ENCODE assay signal across 8 cellular contexts in the genomic region with DNA sequence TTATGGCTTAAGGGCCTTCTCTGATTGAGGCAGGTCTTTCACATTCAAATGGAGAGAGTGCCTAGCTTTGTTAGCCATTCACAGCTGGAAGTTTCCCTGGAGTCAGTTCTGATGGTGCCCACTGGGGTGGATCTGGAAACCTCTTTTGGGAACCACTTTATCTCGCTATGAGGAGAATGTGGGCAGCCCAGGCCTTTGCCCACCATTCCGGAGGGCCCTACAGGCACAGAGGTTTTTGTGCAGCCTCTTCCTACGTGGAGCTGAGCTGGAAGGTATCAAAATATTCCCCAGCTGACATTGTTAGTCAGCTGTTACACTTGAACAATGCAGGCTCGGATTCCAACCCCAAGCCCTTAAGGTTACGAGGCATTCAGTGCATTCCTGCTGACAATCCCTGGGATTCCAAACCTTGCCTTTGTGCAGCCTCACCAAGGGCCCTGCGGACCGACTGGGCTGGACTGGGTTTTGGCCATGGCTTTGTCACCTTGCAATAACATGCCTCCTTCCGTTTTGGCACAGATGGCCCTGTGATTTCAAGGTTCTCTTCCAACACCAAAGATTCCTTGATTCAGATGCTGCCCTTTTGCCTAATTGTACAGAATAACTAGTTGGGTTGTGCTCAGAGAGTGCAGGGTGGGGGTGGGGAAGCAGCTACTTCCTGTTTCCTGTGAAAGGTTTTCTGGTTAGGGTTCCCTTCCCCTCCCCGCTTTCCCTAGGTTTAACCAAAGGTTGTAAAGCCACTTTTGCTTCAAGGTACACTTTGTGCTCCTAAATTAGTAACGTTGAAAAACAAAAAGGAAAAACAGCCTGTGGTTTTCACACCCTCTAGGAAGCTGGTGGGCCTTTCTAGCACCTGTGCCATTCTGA. TPM values are rescaled to one million over a fixed set of nuclear protein-coding genes. Genes with fewer than 3 reads are reported as not detected.
DNase-seq lines count a peak whose midpoint lies in the region; ATAC-seq, FAIRE-seq and TF ChIP-seq lines count a peak whose summit lies in the region.

No MANE protein-coding gene starts in this region.

- H3K27ac ChIP-seq in A549 (peak overlapping the region in 1 of 2 experiments; percentile 63; a peak in 3 of 6 replicates), H1 (ENCODE audit: low read depth, low read length) (peak overlapping the region; percentile 82), transverse colon (peak overlapping the region; percentile 88 to 93 (median 88))

- H2BK12ac ChIP-seq in H1 (ENCODE audit: low read depth, low read length): peak overlapping the region; percentile 73

- H2BK15ac ChIP-seq in H1 (ENCODE audit: low read length): no peak overlapping the region

- H3K27me3 Mint-ChIP-seq in WTC11 (ENCODE audit: low read depth): no peaks in the 10 kb centered on the region
- no peaks in the 10 kb centered on the region for H3K27me3 Mint-ChIP-seq in memory B cell

- no peaks in the 10 kb centered on the region for H3K9me3 Mint-ChIP-seq in WTC11
- no peaks in the 10 kb centered on the region for H3K9me3 Mint-ChIP-seq in memory B cell

- intact Hi-C loops in transverse colon (cut with DNase I; ENCODE audit: low total_unique reads): loop anchor here (10.0 kb wide), 1 partner anchor 47 kb away; no protein-coding TSS in a partner anchor

- H3K4me1 Mint-ChIP-seq in WTC11 (peaks cover 43% of the 10 kb centered on the region), memory B cell (peaks cover 18% of the 10 kb centered on the region)

- no peak overlapping the region for H4K8ac ChIP-seq in H1 (ENCODE audit: extremely low read depth, insufficient read depth, low read length)

- H3K36me3 Mint-ChIP-seq in WTC11: peaks cover 65% of the 10 kb centered on the region
- peaks cover 21% of the 10 kb centered on the region for H3K36me3 Mint-ChIP-seq in memory B cell

- H2AK5ac ChIP-seq in H1 (ENCODE audit: low read depth, low read length): peak overlapping the region; percentile 72

- peak overlapping the region; percentile 89 for H3K18ac ChIP-seq in H1 (ENCODE audit: extremely low read depth, low read length)

- no peak overlapping the region for H3K23ac ChIP-seq in H1 (ENCODE audit: insufficient read length)

- H3K79me2 ChIP-seq in H1 (ENCODE audit: control insufficient read depth in 1 of 2, insufficient read depth in 2 of 2, low read length in 2 of 2): peaks cover 6 to 47% of the 10 kb centered on the region in 2 experiments; a peak in 3 of 4 replicates

- H3K79me1 ChIP-seq in H1 (ENCODE audit: low read depth, low read length): no peaks in the 10 kb centered on the region; the same call in 1 of the 2 replicates

- H4K5ac ChIP-seq in H1 (ENCODE audit: insufficient read length, low read depth, low read length): peak overlapping the region; percentile 60

- no peak overlapping the region for H3K14ac ChIP-seq in H1 (ENCODE audit: insufficient read length)

- TF ChIP-seq POLR2A in A549 (IDR thresholded peaks at IDR 0.05; ENCODE audit: low read length) (no peak), H1 (IDR thresholded peaks at IDR 0.05; ENCODE audit: control extremely low read depth in 1 of 2, low read depth in 2 of 2, low read length in 2 of 2) (peak in 1 of 2 experiments; percentile 18; a peak in 1 of 3 replicates), transverse colon (IDR thresholded peaks at IDR 0.05) (no peak)

- no peak overlapping the region for H3K4me3 ChIP-seq in A549
- peak overlapping the region in 2 of 4 experiments; percentile 32 to 36; a peak in 4 of 8 replicates for H3K4me3 ChIP-seq in H1 (ENCODE audit: extremely low read depth in 1 of 4, insufficient read depth in 2 of 4, low read depth in 3 of 4, low read length in 4 of 4)
- peak overlapping the region in 1 of 4 donors; percentile 27 for H3K4me3 ChIP-seq in transverse colon

- peaks cover 29% of the 10 kb centered on the region for H3K4me1 ChIP-seq in A549
- peaks cover 13 to 21% (median 19%) of the 10 kb centered on the region in 4 experiments for H3K4me1 ChIP-seq in H1 (replicated peaks in 1 of 4; ENCODE audit: control insufficient read depth in 3 of 4, insufficient read depth in 4 of 4, low read length in 3 of 4)
- H3K4me1 ChIP-seq in transverse colon: peaks cover 34 to 67% (median 59%) of the 10 kb centered on the region in 4 donors

- POLR2A ChIA-PET in A549 (lab: Yijun Ruan, JAX): interaction anchor here (1.5 to 2.2 kb wide), 2 partner anchors 68 to 87 kb away, joined by 7 to 10 read pairs; no protein-coding TSS in a partner anchor
- POLR2A ChIA-PET in WTC11 (lab: Charles Lee): interaction anchor here (0.6 to 1.6 kb wide), 9 partner anchors 15 to 272 kb away, joined by 3 to 10 read pairs (median 4); partner anchors contain the start of gene ZC3H4
- POLR2A ChIA-PET in H1 (lab: Charles Lee; ENCODE audit: partially characterized antibody): interaction anchor here (0.7 to 9.1 kb wide), 24 partner anchors 9 to 369 kb away, joined by 3 to 98 read pairs (median 5); partner anchors contain the start of genes CCDC9, SAE1, SLC1A5 and ZC3H4

- H3K27ac Mint-ChIP-seq in WTC11 (peak overlapping the region; percentile 99), memory B cell (peak overlapping the region; percentile 84)

- TF ChIP-seq EP300 in A549 (IDR thresholded peaks at IDR 0.05): no peak
- no peak for TF ChIP-seq EP300 in H1 (IDR thresholded peaks at IDR 0.05; ENCODE audit: borderline replicate concordance in 1 of 2, low read depth in 2 of 2, low read length in 2 of 2)
- no peak for TF ChIP-seq EP300 in transverse colon (IDR thresholded peaks at IDR 0.05; ENCODE audit: low read depth)

- WGBS in A549 (ENCODE audit: missing lambda C conversion rate): 76% methylated on average over 10 of the region's 10 CpGs
- WGBS in H1 (ENCODE audit: extremely low coverage in 1 of 2, insufficient coverage in 1 of 2, insufficient read length in 1 of 2, insufficient replicate concordance in 2 of 2, low coverage in 1 of 2, low lambda C conversion rate in 2 of 2, missing lambda C conversion rate in 1 of 2), 2 experiments: 16% methylated on average over 10 of the region's 10 CpGs; no CpG with 5 or more reads in 1 of the 2 experiments
- WGBS in transverse colon (ENCODE audit: low coverage in 1 of 2), 2 donors: 18 to 32% methylated on average over 4 to 10 of the region's 10 CpGs

- FAIRE-seq in A549 (lab: Jason Lieb, UNC) (no peak), H1 (lab: Jason Lieb, UNC) (peak; percentile 95)

- H3K4me2 ChIP-seq in A549 (peak overlapping the region; percentile 5; the same call in 1 of the 3 replicates), H1 (ENCODE audit: insufficient read depth in 1 of 2, low read depth in 2 of 2, low read length in 2 of 2) (peak overlapping the region; percentile 69)

- DNase-seq in A549 (ENCODE audit: low read depth in 1 of 2, low spot score in 1 of 2) (no peak), HCEC 1CT (peak; percentile 64), WTC11 (ENCODE audit: low spot score) (peak; percentile 72), H1 (ENCODE audit: low read depth in 1 of 2, low spot score in 2 of 2) (peak; percentile 66 to 67), memory B cell (ENCODE audit: low spot score in 2 of 2) (no peak), transverse colon (peak; percentile 64)

- TF ChIP-seq CTCF in A549 (IDR thresholded peaks at IDR 0.05): no peak
- no peak for TF ChIP-seq CTCF in WTC11 (IDR thresholded peaks at IDR 0.05)
- peak in 1 of 3 experiments; percentile 26; a peak in 1 of 4 replicates for TF ChIP-seq CTCF in H1 (IDR thresholded peaks at IDR 0.05; ENCODE audit: control extremely low read depth in 1 of 3, insufficient read depth in 1 of 3, low read depth in 1 of 3, low read length in 3 of 3)
- peak in 3 of 5 experiments; percentile 3 to 57 (median 51) for TF ChIP-seq CTCF in transverse colon (IDR thresholded peaks at IDR 0.05)

- H2BK20ac ChIP-seq in H1 (ENCODE audit: low read length): peak overlapping the region; percentile 63

- H3K56ac ChIP-seq in H1 (replicated peaks; ENCODE audit: insufficient read length, low read depth, low read length): peak overlapping the region; percentile 3

- peak overlapping the region; percentile 30 for H2BK120ac ChIP-seq in H1 (replicated peaks; ENCODE audit: low read depth, low read length)

- H3K4ac ChIP-seq in H1 (replicated peaks; ENCODE audit: insufficient read length, low read depth, low read length): no peak overlapping the region

- no peaks in the 10 kb centered on the region for H3K27me3 ChIP-seq in H1 (replicated peaks in 1 of 4; ENCODE audit: control insufficient read depth in 3 of 4, extremely low read depth in 1 of 4, insufficient read depth in 3 of 4, low read length in 3 of 4)
- no peaks in the 10 kb centered on the region for H3K27me3 ChIP-seq in transverse colon

- peaks cover under 1 to 3% of the 10 kb centered on the region in 2 experiments for H4K20me1 ChIP-seq in H1 (replicated peaks in 1 of 2; ENCODE audit: control insufficient read depth in 1 of 2, insufficient read depth in 2 of 2, low read length in 2 of 2)

- H3K4me3 Mint-ChIP-seq in WTC11: peak overlapping the region; percentile 51
- peak overlapping the region; percentile 53 for H3K4me3 Mint-ChIP-seq in memory B cell

- no peak for TF ChIP-seq RAD21 in A549 (conservative IDR thresholded peaks at IDR 0.05 in 1 of 2, IDR thresholded peaks at IDR 0.05 in 1 of 2)
- 0 out of 4 replicates have a peak, but pooled peaks of 1 of the 2 experiments have one; percentile 2 for TF ChIP-seq RAD21 in H1 (IDR thresholded peaks at IDR 0.05 in 1 of 2, conservative IDR thresholded peaks at IDR 0.05 in 1 of 2; ENCODE audit: low read depth in 2 of 2, low read length in 2 of 2)

- peaks cover 21 to 83% (median 44%) of the 10 kb centered on the region in 4 experiments; a peak in 7 of 8 replicates for H3K36me3 ChIP-seq in H1 (ENCODE audit: control insufficient read depth in 2 of 4, insufficient read depth in 4 of 4, low read length in 3 of 4)
- peaks cover 0 to 3% (median 0%) of the 10 kb centered on the region in 4 donors for H3K36me3 ChIP-seq in transverse colon

- ATAC-seq in A549: peak; percentile 42 to 54; a peak in 4 of 6 replicates
- ATAC-seq in WTC11: peak; percentile 92
- ATAC-seq in memory B cell (ENCODE audit: low read depth): peak; percentile 58
- no peak for ATAC-seq in GM18858 (IDR thresholded peaks at IDR 0.05; ENCODE audit: unreplicated experiment)
- no peak for ATAC-seq in HG03442 (IDR thresholded peaks at IDR 0.05; ENCODE audit: unreplicated experiment)

- peak overlapping the region; percentile 93 for H2BK5ac ChIP-seq in H1 (ENCODE audit: low read depth, low read length)

- no peak overlapping the region for H2AFZ ChIP-seq in H1 (ENCODE audit: low read length)

- no peaks in the 10 kb centered on the region; the same call in 1 of the 2 replicates for H3K23me2 ChIP-seq in H1 (ENCODE audit: low read depth, low read length)

- H4K91ac ChIP-seq in H1 (replicated peaks; ENCODE audit: insufficient read length, low read length): peak overlapping the region; percentile 48

- H3K9me3 ChIP-seq in A549 (no peaks in the 10 kb centered on the region), H1 (ENCODE audit: insufficient read depth in 2 of 2, low read depth in 1 of 2, low read length in 1 of 2) (no peaks in the 10 kb centered on the region), transverse colon (no peaks in the 10 kb centered on the region)

- CTCF ChIA-PET in A549 (lab: Yijun Ruan, JAX) (interaction anchor here (0.7 to 26.9 kb wide), 19 partner anchors 8 to 402 kb away, joined by 3 to 364 read pairs (median 4); partner anchors contain the start of genes CCDC9 and SAE1), WTC11 (lab: Charles Lee) (interaction anchor here (0.6 to 2.7 kb wide), 19 partner anchors 8 to 191 kb away, joined by 3 to 26 read pairs (median 4); partner anchors contain the start of genes CCDC9, DHX34 and SAE1), H1 (lab: Charles Lee; ENCODE audit: partially characterized antibody) (interaction anchor here (0.8 to 2.5 kb wide), 10 partner anchors 9 to 166 kb away, joined by 3 to 14 read pairs (median 4); no protein-coding TSS in a partner anchor)

- peak overlapping the region in 3 of 4 experiments; percentile 44 to 77 (median 56); a peak in 6 of 7 replicates for H3K9ac ChIP-seq in H1 (replicated peaks in 1 of 4; ENCODE audit: extremely low read depth in 1 of 4, low read depth in 3 of 4, low read length in 3 of 4)

- in situ Hi-C loops in transverse colon (cut with MboI; ENCODE audit: low pct_ligation_motif_present in 1 of 4, low pct_unique_long_range_greater_than_20kb in 1 of 4, low sequenced_read_pairs in 3 of 4): loop anchor here in 1 of 4 donors (10.0 kb wide), 1 partner anchor 87 kb away; no protein-coding TSS in a partner anchor

RNA-seq across cellular contexts. Expression of gene SAE1, which starts 27.1 kb away (rescaled TPM):
- polyA plus RNA-seq in A549 (2011; rRNA removed) (229 and 249 TPM in 2 replicates), A549 (2017; fragmentation: RNase III; extraction: RNeasy Plus Mini Kit Qiagen cat#74134 plus additional on column Dnase treatment) (187 to 206 TPM (median 205 TPM) in 3 replicates), H1 (2011; rRNA removed) (204 and 213 TPM in 2 replicates)
- 190 and 220 TPM in 2 replicates for polyA plus RNA-seq in A549 (2012; cell fraction: cytosol; rRNA removed)
- 134 and 175 TPM in 2 replicates for polyA plus RNA-seq in A549 (2012; cell fraction: nucleus; rRNA removed)
- polyA minus RNA-seq in A549 (2011; rRNA and poly(A)+ RNA removed): 87.6 and 96.8 TPM in 2 replicates
- total RNA-seq in WTC11 (2021) (215 to 224 TPM (median 221 TPM) in 3 replicates), transverse colon (10 to 100 TPM; 27.3 to 85.4 (median 51.8) TPM)
- total RNA-seq in H1 (2021; fragmentation: NEBNext Ultra II Directional; extraction: Animal tissue kit (Norgen Biotek cat#: 25700)): 268 and 273 TPM in 2 replicates
- polyA plus RNA-seq in H1 (2011; cell fraction: cytosol; rRNA removed): 282 TPM
- polyA plus RNA-seq in H1 (2011; cell fraction: nucleus; rRNA removed): 128 TPM
- 252 to 307 TPM (median 272 TPM) in 4 replicates for polyA plus RNA-seq in H1 (2012, experiment 1 of 2)
- 223 TPM for polyA plus RNA-seq in H1 (2012, experiment 2 of 2)
- polyA plus RNA-seq in H1 (2013, experiment 1 of 2): 207 TPM
- polyA plus RNA-seq in H1 (2013, experiment 2 of 2): 212 TPM
- 127 and 143 TPM in 2 replicates for polyA minus RNA-seq in H1 (2011; rRNA and poly(A)+ RNA removed)
- polyA minus RNA-seq in H1 (2011; cell fraction: cytosol; rRNA and poly(A)+ RNA removed): 79.1 TPM
- 38.4 TPM for polyA minus RNA-seq in H1 (2011; cell fraction: nucleus; rRNA and poly(A)+ RNA removed)

RNA-seq across cellular contexts. Expression of gene ZC3H4, which starts 44.1 kb away (rescaled TPM):
- polyA plus RNA-seq in A549 (2011; rRNA removed) (7.7 and 9.6 TPM in 2 replicates), A549 (2017; fragmentation: RNase III; extraction: RNeasy Plus Mini Kit Qiagen cat#74134 plus additional on column Dnase treatment) (29.7 to 37.9 TPM (median 33.4 TPM) in 3 replicates), H1 (2011; rRNA removed) (6.6 and 9.8 TPM in 2 replicates)
- polyA plus RNA-seq in A549 (2012; cell fraction: cytosol; rRNA removed): 5.9 and 8.3 TPM in 2 replicates
- 16.1 and 19.8 TPM in 2 replicates for polyA plus RNA-seq in A549 (2012; cell fraction: nucleus; rRNA removed)
- 13.0 and 16.6 TPM in 2 replicates for polyA minus RNA-seq in A549 (2011; rRNA and poly(A)+ RNA removed)
- total RNA-seq in WTC11 (2021) (67.2 to 75.5 TPM (median 73.2 TPM) in 3 replicates), transverse colon (10 to 100 TPM; 25.4 to 32.2 (median 28.0) TPM)
- 92.0 and 104 TPM in 2 replicates for total RNA-seq in H1 (2021; fragmentation: NEBNext Ultra II Directional; extraction: Animal tissue kit (Norgen Biotek cat#: 25700))
- 8.5 TPM for polyA plus RNA-seq in H1 (2011; cell fraction: cytosol; rRNA removed)
- polyA plus RNA-seq in H1 (2011; cell fraction: nucleus; rRNA removed): 22.5 TPM
- polyA plus RNA-seq in H1 (2012, experiment 1 of 2): 35.8 to 57.1 TPM (median 46.0 TPM) in 4 replicates
- 21.2 TPM for polyA plus RNA-seq in H1 (2012, experiment 2 of 2)
- polyA plus RNA-seq in H1 (2013, experiment 1 of 2): 34.8 TPM
- 33.0 TPM for polyA plus RNA-seq in H1 (2013, experiment 2 of 2)
- polyA minus RNA-seq in H1 (2011; rRNA and poly(A)+ RNA removed): 17.8 and 22.5 TPM in 2 replicates
- polyA minus RNA-seq in H1 (2011; cell fraction: cytosol; rRNA and poly(A)+ RNA removed): 32.1 TPM
- polyA minus RNA-seq in H1 (2011; cell fraction: nucleus; rRNA and poly(A)+ RNA removed): 20.7 TPM

Comparison
In these comparisons a context has a peak if more than half of its experiments do, and no peak if none do; other contexts are left out.
1. ATAC-seq: peak in A549 (2 of 2), WTC11 (single experiment) and memory B cell (single experiment); none in GM18858 (single experiment) and HG03442 (single experiment).
2. DNase-seq: peak in HCEC 1CT (single experiment), WTC11 (single experiment), H1 (2 of 2) and transverse colon (single experiment); none in A549 (0 of 2) and memory B cell (0 of 2).
3. CTCF ChIP-seq: peak in transverse colon (3 of 5); none in A549 (single experiment) and WTC11 (single experiment).